ENCODE assay signal across 11 cellular contexts in genomic region chr17:9116311-9116820, GRCh38.
A peak's percentile ranks its signal among the peaks of the same experiment; 100 is the strongest.
DNase-seq lines count a peak whose midpoint lies in the region; TF ChIP-seq lines count a peak whose summit lies in the region.
"Had no signal": no experiment of that assay in that cellular context is flagged by ENCODE, and none has a peak within 500 bp of the region (broad histone marks: within the 10 kb centered on the region; RNA-seq: fewer than 3 reads in every experiment).

No MANE protein-coding gene starts in this region.

- H2BK12ac ChIP-seq in H9 (ENCODE audit: insufficient read length, low read depth, low read length): peak overlapping the region; percentile 47

- TF ChIP-seq POLR2A in stomach (IDR thresholded peaks at IDR 0.05): no peak
- no peak for TF ChIP-seq POLR2A in ovary (IDR thresholded peaks at IDR 0.05)

- peak overlapping the region in 1 of 2 experiments; percentile 68; a peak in 3 of 5 replicates for H3K4me3 Mint-ChIP-seq in H9
- peak overlapping the region; percentile 22 for H3K4me3 Mint-ChIP-seq in activated T-helper 2 cell treated with anti-CD3 and anti-CD28 coated beads, Interferon-gamma antibody, Interleukin-2, Interleukin-4, amounts not matched to agents 10 μg/mL and 5 μg/mL and 100 μg/mL, durations not matched to agents 14 hours and 24 hours and 36 hours (ENCODE audit: low read depth)
- peak overlapping the region in 3 of 5 donors; percentile 4 to 58 (median 14) for H3K4me3 Mint-ChIP-seq in immature natural killer cell
- no peak overlapping the region for H3K4me3 Mint-ChIP-seq in CD14-positive monocyte

- H3K18ac ChIP-seq in H9 (ENCODE audit: insufficient read length, low read depth, low read length): no peak overlapping the region

- no peak overlapping the region for H2BK120ac ChIP-seq in H9 (ENCODE audit: low read depth, low read length, poor library complexity, severe bottlenecking)

- H2BK5ac ChIP-seq in H9 (ENCODE audit: insufficient read length, low read length): no peak overlapping the region

- H3K23me2 ChIP-seq in H9 (ENCODE audit: insufficient read length, low read depth, low read length, poor library complexity, severe bottlenecking): no peaks in the 10 kb centered on the region

- no peaks in the 10 kb centered on the region for H4K20me1 ChIP-seq in H9 (ENCODE audit: control insufficient read depth, insufficient read depth, insufficient read length)

- H2AK5ac ChIP-seq in H9 (ENCODE audit: insufficient read length, low read length): no peak overlapping the region

- H3K9me3 ChIP-seq in H9 (ENCODE audit: control insufficient read depth, low read depth, low read length) (no peaks in the 10 kb centered on the region), stomach (peaks cover 0 to 8% (median 7%) of the 10 kb centered on the region in 4 donors), ovary (no peaks in the 10 kb centered on the region)

- TF ChIP-seq EP300 in stomach (IDR thresholded peaks at IDR 0.05): no peak
- TF ChIP-seq EP300 in ovary (IDR thresholded peaks at IDR 0.05): no peak

- H4K8ac ChIP-seq in H9 (replicated peaks; ENCODE audit: insufficient read length, low read depth, low read length): no peak overlapping the region

- H3K27me3 Mint-ChIP-seq in H9 (ENCODE audit: low read depth): peaks cover 34% of the 10 kb centered on the region
- peaks cover 2% of the 10 kb centered on the region for H3K27me3 Mint-ChIP-seq in activated T-helper 2 cell treated with anti-CD3 and anti-CD28 coated beads, Interferon-gamma antibody, Interleukin-2, Interleukin-4, amounts not matched to agents 10 μg/mL and 5 μg/mL and 100 μg/mL, durations not matched to agents 14 hours and 24 hours and 36 hours (ENCODE audit: low read depth)
- H3K27me3 Mint-ChIP-seq in immature natural killer cell (ENCODE audit: low read depth in 3 of 3): peaks cover 3 to 15% (median 9%) of the 10 kb centered on the region in 3 donors
- H3K27me3 Mint-ChIP-seq in CD14-positive monocyte (ENCODE audit: low read depth in 3 of 3): peaks cover 5 to 23% (median 17%) of the 10 kb centered on the region in 3 donors

- H3K4ac ChIP-seq in H9 (ENCODE audit: low read depth, low read length): no peak overlapping the region

- no peak for TF ChIP-seq CTCF in H9 (conservative IDR thresholded peaks at IDR 0.05)
- no peak for TF ChIP-seq CTCF in stomach (IDR thresholded peaks at IDR 0.05)
- no peak for TF ChIP-seq CTCF in CD14-positive monocyte (IDR thresholded peaks at IDR 0.05)
- no peak for TF ChIP-seq CTCF in ovary (IDR thresholded peaks at IDR 0.05)

- no peak overlapping the region for H3K23ac ChIP-seq in H9 (ENCODE audit: insufficient read length, low read depth, low read length)

- H3K4me3 ChIP-seq in stomach (no peak overlapping the region), ovary (no peak overlapping the region)
- H3K4me3 ChIP-seq: cardiac muscle cell had no signal

- no peak overlapping the region for H3K56ac ChIP-seq in H9 (ENCODE audit: insufficient read length, low read depth, low read length)

- no peaks in the 10 kb centered on the region for H3K79me1 ChIP-seq in H9 (ENCODE audit: insufficient read depth, low read depth, low read length, poor library complexity, severe bottlenecking)

- no peak overlapping the region for H3K14ac ChIP-seq in H9 (ENCODE audit: insufficient read depth, low read length)

- no peaks in the 10 kb centered on the region for H3K79me2 ChIP-seq in H9 (ENCODE audit: insufficient read depth, low read length)

- no peak overlapping the region for H4K5ac ChIP-seq in H9 (ENCODE audit: insufficient read length, low read depth, low read length)

- no peaks in the 10 kb centered on the region for H3K27me3 ChIP-seq in H9 (ENCODE audit: insufficient read depth, low read length)
- peaks cover 0 to 20% (median 4%) of the 10 kb centered on the region in 3 donors for H3K27me3 ChIP-seq in stomach
- no peaks in the 10 kb centered on the region for H3K27me3 ChIP-seq in ovary

- no peak for DNase-seq in H9
- DNase-seq in activated T-helper 2 cell treated with anti-CD3 and anti-CD28 coated beads, Interferon-gamma antibody, Interleukin-2, Interleukin-4, amounts not matched to agents 10 μg/mL and 5 μg/mL and 100 μg/mL, durations not matched to agents 14 hours and 24 hours and 36 hours (ENCODE audit: low spot score): no peak
- DNase-seq in immature natural killer cell: no peak
- no peak for DNase-seq in stomach
- DNase-seq in RKO (ENCODE audit: low spot score): no peak
- no peak for DNase-seq in CD14-positive monocyte (ENCODE audit: low spot score)
- no peak for DNase-seq in ovary
- DNase-seq: MM.1S, NCI-H2227 treated with DMSO at 0.1 percent for 48 hours had no signal

- H3K27ac Mint-ChIP-seq in H9 (peak overlapping the region in 2 of 3 experiments; percentile 46 to 53; a peak in 2 of 7 replicates), immature natural killer cell (no peak overlapping the region), CD14-positive monocyte (no peak overlapping the region)
- H3K27ac Mint-ChIP-seq in activated T-helper 2 cell treated with anti-CD3 and anti-CD28 coated beads, Interferon-gamma antibody, Interleukin-2, Interleukin-4, amounts not matched to agents 10 μg/mL and 5 μg/mL and 100 μg/mL, durations not matched to agents 14 hours and 24 hours and 36 hours: peak overlapping the region; percentile 7
- H3K27ac Mint-ChIP-seq: activated B cell treated with CpG ODN at 0.5 μM for 24 hours had no signal

- no peak overlapping the region for H2BK15ac ChIP-seq in H9 (ENCODE audit: low read depth, low read length)

- intact Hi-C loops in activated T-helper 2 cell treated with anti-CD3 and anti-CD28 coated beads, Interferon-gamma antibody, Interleukin-2, Interleukin-4, amounts not matched to agents 10 μg/mL and 5 μg/mL and 100 μg/mL, durations not matched to agents 14 hours and 24 hours and 36 hours (cut with micrococcal nuclease): loop anchor here (5.0 kb wide), 1 partner anchor 176 kb away; no protein-coding TSS in a partner anchor
- intact Hi-C loops in stomach (cut with DNase I; ENCODE audit: low total_unique reads) (no loop called here), CD14-positive monocyte (cut with micrococcal nuclease) (no loop called here), ovary (cut with DNase I) (no loop called here)

- H3K4me1 ChIP-seq in H9 (ENCODE audit: insufficient read depth, low read length): no peaks in the 10 kb centered on the region; the same call in 1 of the 2 replicates
- H3K4me1 ChIP-seq in stomach: peaks cover 0 to 37% (median 12%) of the 10 kb centered on the region in 4 donors
- no peaks in the 10 kb centered on the region for H3K4me1 ChIP-seq in ovary (ENCODE audit: insufficient read depth)

- no peak overlapping the region for H3K4me2 ChIP-seq in H9 (ENCODE audit: insufficient read depth, insufficient read length, low read length)

- H3T11ph ChIP-seq in H9 (ENCODE audit: low read length): no peak overlapping the region

- whole genome bisulfite sequencing in H9 (ENCODE audit: extremely low coverage, insufficient read length, low lambda C conversion rate): no CpG with 5 or more reads among the region's 11 CpGs
- WGBS in stomach, 5 donors: 71 to 80% (median 79%) methylated on average over 10 to 11 of the region's 11 CpGs
- WGBS in ovary, 3 donors: 83 to 87% (median 86%) methylated on average over 11 of the region's 11 CpGs

- H3K27ac ChIP-seq in H9 (ENCODE audit: insufficient read length, low read depth, low read length) (no peak overlapping the region), stomach (peak overlapping the region; percentile 28 to 86 (median 77)), ovary (no peak overlapping the region)
- H3K27ac ChIP-seq: cardiac muscle cell had no signal

- no peaks in the 10 kb centered on the region for H3K36me3 ChIP-seq in stomach
- no peaks in the 10 kb centered on the region for H3K36me3 ChIP-seq in ovary
- H3K36me3 ChIP-seq: cardiac muscle cell had no signal

- no peak overlapping the region for H3K9ac ChIP-seq in H9 (ENCODE audit: extremely low read depth, insufficient read length, low read length)

- no peak overlapping the region for H4K91ac ChIP-seq in H9 (ENCODE audit: insufficient read length, low read depth, low read length)

- no peak overlapping the region for H2BK20ac ChIP-seq in H9 (ENCODE audit: low read depth, low read length, poor library complexity, severe bottlenecking)

- H3K9me3 Mint-ChIP-seq in H9: peaks cover 2 to 6% of the 10 kb centered on the region in 2 experiments; a peak in 2 of 5 replicates
- peaks cover 5% of the 10 kb centered on the region for H3K9me3 Mint-ChIP-seq in activated T-helper 2 cell treated with anti-CD3 and anti-CD28 coated beads, Interferon-gamma antibody, Interleukin-2, Interleukin-4, amounts not matched to agents 10 μg/mL and 5 μg/mL and 100 μg/mL, durations not matched to agents 14 hours and 24 hours and 36 hours
- no peaks in the 10 kb centered on the region for H3K9me3 Mint-ChIP-seq in immature natural killer cell
- peaks cover 0 to 3% (median 0%) of the 10 kb centered on the region in 7 donors for H3K9me3 Mint-ChIP-seq in CD14-positive monocyte

- H3K4me1 Mint-ChIP-seq in H9: peaks cover 30 to 31% of the 10 kb centered on the region in 2 experiments
- H3K4me1 Mint-ChIP-seq in activated T-helper 2 cell treated with anti-CD3 and anti-CD28 coated beads, Interferon-gamma antibody, Interleukin-2, Interleukin-4, amounts not matched to agents 10 μg/mL and 5 μg/mL and 100 μg/mL, durations not matched to agents 14 hours and 24 hours and 36 hours (ENCODE audit: low read depth): peaks cover 11% of the 10 kb centered on the region
- H3K4me1 Mint-ChIP-seq in immature natural killer cell: peaks cover 0 to 8% of the 10 kb centered on the region in 2 donors
- peaks cover 11% of the 10 kb centered on the region for H3K4me1 Mint-ChIP-seq in CD14-positive monocyte

- 0 out of 7 replicates have a peak, but pooled peaks cover 0 to 2% (median 0%) of the 10 kb centered on the region in 3 experiments for H3K36me3 Mint-ChIP-seq in H9 (ENCODE audit: insufficient read depth in 1 of 3, low read depth in 3 of 3)
- H3K36me3 Mint-ChIP-seq in activated T-helper 2 cell treated with anti-CD3 and anti-CD28 coated beads, Interferon-gamma antibody, Interleukin-2, Interleukin-4, amounts not matched to agents 10 μg/mL and 5 μg/mL and 100 μg/mL, durations not matched to agents 14 hours and 24 hours and 36 hours (ENCODE audit: low read depth): no peaks in the 10 kb centered on the region
- no peaks in the 10 kb centered on the region for H3K36me3 Mint-ChIP-seq in immature natural killer cell
- no peaks in the 10 kb centered on the region for H3K36me3 Mint-ChIP-seq in CD14-positive monocyte

- H2AFZ ChIP-seq in H9 (ENCODE audit: low read length): no peak overlapping the region

Comparison
In these comparisons a context has a peak if more than half of its experiments do, and no peak if none do; other contexts are left out.
1. H3K27ac ChIP-seq: peak in stomach (5 of 5); none in H9 (single experiment) and ovary (0 of 2).
2. H3K27ac Mint-ChIP-seq: peak in H9 (2 of 3) and activated T-helper 2 cell treated with anti-CD3 and anti-CD28 coated beads, Interferon-gamma antibody, Interleukin-2, Interleukin-4, amounts not matched to agents 10 μg/mL and 5 μg/mL and 100 μg/mL, durations not matched to agents 14 hours and 24 hours and 36 hours (single experiment); none in immature natural killer cell (0 of 6) and CD14-positive monocyte (0 of 7).
3. H3K4me3 Mint-ChIP-seq: peak in activated T-helper 2 cell treated with anti-CD3 and anti-CD28 coated beads, Interferon-gamma antibody, Interleukin-2, Interleukin-4, amounts not matched to agents 10 μg/mL and 5 μg/mL and 100 μg/mL, durations not matched to agents 14 hours and 24 hours and 36 hours (single experiment) and immature natural killer cell (3 of 5); none in CD14-positive monocyte (0 of 2).